1 cellular context compared by ENCODE assay signal in the genomic region with DNA sequence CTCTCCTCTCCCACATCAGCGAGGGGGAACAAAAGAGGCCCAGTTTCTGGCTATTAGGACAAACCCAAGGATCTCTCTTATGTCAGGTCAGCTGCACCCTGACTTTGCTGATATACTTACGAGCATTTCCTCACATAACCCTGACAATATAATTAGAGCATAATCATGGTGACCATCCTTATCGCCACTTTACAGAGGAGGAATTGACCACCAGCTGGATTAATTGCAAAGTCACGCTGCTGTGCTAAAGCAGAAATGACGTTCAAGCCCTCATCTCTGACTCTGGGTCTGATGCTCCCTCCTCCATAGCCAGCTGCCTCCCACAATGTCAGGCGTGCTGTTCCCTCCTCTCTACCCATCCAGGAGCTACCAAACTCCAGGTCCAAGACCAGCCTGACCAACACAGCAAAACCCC.
TF ChIP-seq lines count a peak whose summit lies in the region.

No MANE protein-coding gene starts in this region.

TF ChIP-seq in K562, 482 proteins besides CTCF, POLR2A, EP300 and RAD21 (continued from another document):
- TF ChIP-seq KDM2B (CRISPR knock-in tag; IDR thresholded peaks at IDR 0.05): no peak
- TF ChIP-seq, protein P1, sequence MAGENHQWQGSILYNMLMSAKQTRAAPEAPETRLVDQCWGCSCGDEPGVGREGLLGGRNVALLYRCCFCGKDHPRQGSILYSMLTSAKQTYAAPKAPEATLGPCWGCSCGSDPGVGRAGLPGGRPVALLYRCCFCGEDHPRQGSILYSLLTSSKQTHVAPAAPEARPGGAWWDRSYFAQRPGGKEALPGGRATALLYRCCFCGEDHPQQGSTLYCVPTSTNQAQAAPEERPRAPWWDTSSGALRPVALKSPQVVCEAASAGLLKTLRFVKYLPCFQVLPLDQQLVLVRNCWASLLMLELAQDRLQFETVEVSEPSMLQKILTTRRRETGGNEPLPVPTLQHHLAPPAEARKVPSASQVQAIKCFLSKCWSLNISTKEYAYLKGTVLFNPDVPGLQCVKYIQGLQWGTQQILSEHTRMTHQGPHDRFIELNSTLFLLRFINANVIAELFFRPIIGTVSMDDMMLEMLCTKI (IDR thresholded peaks at IDR 0.05; ENCODE audit: partially characterized antibody): no peak
- no peak for TF ChIP-seq NELFE (IDR thresholded peaks at IDR 0.05; ENCODE audit: insufficient read depth, insufficient read length)
- peak; percentile 66 for TF ChIP-seq MEF2D (tag; conservative IDR thresholded peaks at IDR 0.05; ENCODE audit: low read depth)
- TF ChIP-seq FOXK2 (conservative IDR thresholded peaks at IDR 0.05 in 1 of 2, IDR thresholded peaks at IDR 0.05 in 1 of 2; ENCODE audit: low read depth in 2 of 2): 0 out of 4 replicates have a peak, but pooled peaks of 1 of the 2 experiments have one; percentile 13
- TF ChIP-seq FOXM1 (IDR thresholded peaks at IDR 0.05; ENCODE audit: low read depth): peak; percentile 56
- no peak for TF ChIP-seq FOXM1 (CRISPR knock-in tag; IDR thresholded peaks at IDR 0.05; ENCODE audit: low read depth)
- TF ChIP-seq SLC30A9 (CRISPR knock-in tag; IDR thresholded peaks at IDR 0.05): no peak
- TF ChIP-seq ZFP36 (IDR thresholded peaks at IDR 0.05; ENCODE audit: low read depth, low read length, partially characterized antibody): no peak
- peak in 1 of 2 experiments; percentile 77; a peak in 2 of 4 replicates for TF ChIP-seq RCOR1 (IDR thresholded peaks at IDR 0.05; ENCODE audit: borderline replicate concordance in 1 of 2, low read depth in 2 of 2, low read length in 2 of 2)
- TF ChIP-seq FOXA1 (IDR thresholded peaks at IDR 0.05; ENCODE audit: borderline replicate concordance): no peak
- TF ChIP-seq BACH1 (tag; IDR thresholded peaks at IDR 0.05): peak; percentile 86
- TF ChIP-seq ZNF696 (CRISPR knock-in tag; conservative IDR thresholded peaks at IDR 0.05): no peak
- TF ChIP-seq ZNF780A (CRISPR knock-in tag; IDR thresholded peaks at IDR 0.05): no peak
- TF ChIP-seq, protein P2, sequence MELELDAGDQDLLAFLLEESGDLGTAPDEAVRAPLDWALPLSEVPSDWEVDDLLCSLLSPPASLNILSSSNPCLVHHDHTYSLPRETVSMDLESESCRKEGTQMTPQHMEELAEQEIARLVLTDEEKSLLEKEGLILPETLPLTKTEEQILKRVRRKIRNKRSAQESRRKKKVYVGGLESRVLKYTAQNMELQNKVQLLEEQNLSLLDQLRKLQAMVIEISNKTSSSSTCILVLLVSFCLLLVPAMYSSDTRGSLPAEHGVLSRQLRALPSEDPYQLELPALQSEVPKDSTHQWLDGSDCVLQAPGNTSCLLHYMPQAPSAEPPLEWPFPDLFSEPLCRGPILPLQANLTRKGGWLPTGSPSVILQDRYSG (tag; conservative IDR thresholded peaks at IDR 0.05; ENCODE audit: low read depth): no peak
- TF ChIP-seq GTF2A2 (tag; IDR thresholded peaks at IDR 0.05): no peak
- TF ChIP-seq HDAC6 (IDR thresholded peaks at IDR 0.05; ENCODE audit: low read depth, low read length): no peak
- peak in 1 of 2 experiments; percentile 67; a peak in 2 of 4 replicates for TF ChIP-seq MNT (conservative IDR thresholded peaks at IDR 0.05)
- TF ChIP-seq RNF2 (IDR thresholded peaks at IDR 0.05): peak; percentile 71; the same call in 1 of the 2 replicates
- TF ChIP-seq TAF1 (IDR thresholded peaks at IDR 0.05; ENCODE audit: control insufficient read depth, extremely low read depth, insufficient read depth, low read length, severe bottlenecking): peak; percentile 26
- 0 out of 2 replicates have a peak, but pooled peaks have one; percentile 51 for TF ChIP-seq KHSRP (IDR thresholded peaks at IDR 0.05)
- no peak for TF ChIP-seq ATF1 (CRISPR knock-in tag; IDR thresholded peaks at IDR 0.05)
- TF ChIP-seq ATF1 (tag; IDR thresholded peaks at IDR 0.05): peak; percentile 89
- TF ChIP-seq U2AF1 (optimal IDR thresholded peaks at IDR 0.05; ENCODE audit: low read depth, low read length): no peak
- TF ChIP-seq ZNF511 (CRISPR knock-in tag; IDR thresholded peaks at IDR 0.05): no peak
- TF ChIP-seq SRSF3 (IDR thresholded peaks at IDR 0.05; ENCODE audit: insufficient read depth, low read length): no peak
- no peak for TF ChIP-seq PCBP1 (IDR thresholded peaks at IDR 0.05; ENCODE audit: low read depth, low read length, poor library complexity, severe bottlenecking)
- TF ChIP-seq, protein P3, sequence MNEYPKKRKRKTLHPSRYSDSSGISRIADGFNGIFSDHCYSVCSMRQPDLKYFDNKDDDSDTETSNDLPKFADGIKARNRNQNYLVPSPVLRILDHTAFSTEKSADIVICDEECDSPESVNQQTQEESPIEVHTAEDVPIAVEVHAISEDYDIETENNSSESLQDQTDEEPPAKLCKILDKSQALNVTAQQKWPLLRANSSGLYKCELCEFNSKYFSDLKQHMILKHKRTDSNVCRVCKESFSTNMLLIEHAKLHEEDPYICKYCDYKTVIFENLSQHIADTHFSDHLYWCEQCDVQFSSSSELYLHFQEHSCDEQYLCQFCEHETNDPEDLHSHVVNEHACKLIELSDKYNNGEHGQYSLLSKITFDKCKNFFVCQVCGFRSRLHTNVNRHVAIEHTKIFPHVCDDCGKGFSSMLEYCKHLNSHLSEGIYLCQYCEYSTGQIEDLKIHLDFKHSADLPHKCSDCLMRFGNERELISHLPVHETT (CRISPR knock-in tag; conservative IDR thresholded peaks at IDR 0.05 in 1 of 2, IDR thresholded peaks at IDR 0.05 in 1 of 2): peak in 1 of 2 experiments; percentile 69; a peak in 2 of 4 replicates
- no peak for TF ChIP-seq KAT8 (IDR thresholded peaks at IDR 0.05; ENCODE audit: low read depth)
- no peak for TF ChIP-seq ZNF121 (CRISPR knock-in tag; conservative IDR thresholded peaks at IDR 0.05)
- no peak for TF ChIP-seq SMAD4 (CRISPR knock-in tag; conservative IDR thresholded peaks at IDR 0.05)
- TF ChIP-seq, protein P4, sequence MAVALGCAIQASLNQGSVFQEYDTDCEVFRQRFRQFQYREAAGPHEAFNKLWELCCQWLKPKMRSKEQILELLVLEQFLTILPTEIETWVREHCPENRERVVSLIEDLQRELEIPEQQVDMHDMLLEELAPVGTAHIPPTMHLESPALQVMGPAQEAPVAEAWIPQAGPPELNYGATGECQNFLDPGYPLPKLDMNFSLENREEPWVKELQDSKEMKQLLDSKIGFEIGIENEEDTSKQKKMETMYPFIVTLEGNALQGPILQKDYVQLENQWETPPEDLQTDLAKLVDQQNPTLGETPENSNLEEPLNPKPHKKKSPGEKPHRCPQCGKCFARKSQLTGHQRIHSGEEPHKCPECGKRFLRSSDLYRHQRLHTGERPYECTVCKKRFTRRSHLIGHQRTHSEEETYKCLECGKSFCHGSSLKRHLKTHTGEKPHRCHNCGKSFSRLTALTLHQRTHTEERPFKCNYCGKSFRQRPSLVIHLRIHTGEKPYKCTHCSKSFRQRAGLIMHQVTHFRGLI (CRISPR knock-in tag; IDR thresholded peaks at IDR 0.05): no peak
- TF ChIP-seq ZBTB12 (CRISPR knock-in tag; IDR thresholded peaks at IDR 0.05): peak; percentile 61; the same call in 1 of the 2 replicates
- no peak for TF ChIP-seq RFX1 (IDR thresholded peaks at IDR 0.05)
- TF ChIP-seq NFIX (CRISPR knock-in tag; IDR thresholded peaks at IDR 0.05; ENCODE audit: low read depth): no peak
- TF ChIP-seq ZFPM2 (CRISPR knock-in tag; IDR thresholded peaks at IDR 0.05): no peak
- TF ChIP-seq NFXL1 (CRISPR knock-in tag; IDR thresholded peaks at IDR 0.05): no peak
- TF ChIP-seq ZNF766 (CRISPR knock-in tag; conservative IDR thresholded peaks at IDR 0.05): peak; percentile 87
- TF ChIP-seq HDAC8 (tag; IDR thresholded peaks at IDR 0.05): no peak
- no peak for TF ChIP-seq NFATC3 (IDR thresholded peaks at IDR 0.05)
- TF ChIP-seq HLTF (IDR thresholded peaks at IDR 0.05): no peak
- TF ChIP-seq CXXC5 (CRISPR knock-in tag; IDR thresholded peaks at IDR 0.05): no peak; the same call in none of the 2 replicates
- TF ChIP-seq BCLAF1 (IDR thresholded peaks at IDR 0.05; ENCODE audit: borderline replicate concordance in 1 of 2, control insufficient read depth in 1 of 2, low read depth in 2 of 2, low read length in 1 of 2): no peak
- no peak for TF ChIP-seq ZNF57 (CRISPR knock-in tag; IDR thresholded peaks at IDR 0.05)
